ENCODE assay signal across 20 cellular contexts in genomic region chr16:871562-872330, GRCh38.
A peak's percentile ranks its signal among the peaks of the same experiment; 100 is the strongest.
DNase-seq lines count a peak whose midpoint lies in the region; ATAC-seq and TF ChIP-seq lines count a peak whose summit lies in the region.
"Had no signal": no experiment of that assay in that cellular context is flagged by ENCODE, and none has a peak within 500 bp of the region (broad histone marks: within the 10 kb centered on the region; RNA-seq: fewer than 3 reads in every experiment).

No MANE protein-coding gene starts in this region.

- H3K36me3 ChIP-seq in right atrium auricular region: no peaks in the 10 kb centered on the region
- H3K36me3 ChIP-seq in HUES6 (ENCODE audit: control insufficient read depth, insufficient read depth, low read length): no peaks in the 10 kb centered on the region
- no peaks in the 10 kb centered on the region for H3K36me3 ChIP-seq in osteoblast (ENCODE audit: insufficient read depth, low read length)
- H3K36me3 ChIP-seq: SJSA1 had no signal

- H3K79me2 ChIP-seq in osteoblast (ENCODE audit: insufficient read depth, low read length): no peaks in the 10 kb centered on the region

- no peaks in the 10 kb centered on the region for H3K27me3 ChIP-seq in right atrium auricular region
- no peaks in the 10 kb centered on the region for H3K27me3 ChIP-seq in HUES6 (ENCODE audit: control insufficient read depth, insufficient read depth, low read length)
- H3K27me3 ChIP-seq in osteoblast (ENCODE audit: insufficient read depth, low read length): no peaks in the 10 kb centered on the region
- H3K27me3 ChIP-seq: Peyer's patch, SJSA1 had no signal

- no peaks in the 10 kb centered on the region for H3K4me1 ChIP-seq in right atrium auricular region
- no peaks in the 10 kb centered on the region for H3K4me1 ChIP-seq in HUES6 (ENCODE audit: control insufficient read depth, insufficient read depth, low read length)
- no peaks in the 10 kb centered on the region for H3K4me1 ChIP-seq in osteoblast (ENCODE audit: insufficient read depth, low read length)
- H3K4me1 ChIP-seq: Peyer's patch, SJSA1 had no signal

- DNase-seq in Right ventricle myocardium inferior (ENCODE audit: missing footprints) (peak; percentile 50), right atrium auricular region (ENCODE audit: low spot score) (no peak), left ventricle myocardium superior (peak; percentile 23), osteoblast (ENCODE audit: insufficient read length, low spot score, missing footprints) (peak; percentile 64), LoVo (ENCODE audit: low spot score) (no peak), globus pallidus (ENCODE audit: low spot score) (no peak)
- DNase-seq: CD4-positive, CD25-positive, alpha-beta regulatory T cell; DMS79; MM.1S; NCI-H1048; NCI-H1436; NCI-H187 treated with DMSO at 0.1 percent for 48 hours; NCI-H226; NCI-H510A treated with DMSO at 0.1 percent for 48 hours; NCI-H774; Peyer's patch had no signal

- peaks cover 2% of the 10 kb centered on the region for H4K20me1 ChIP-seq in osteoblast (ENCODE audit: insufficient read depth, low read length)

- H3K27ac ChIP-seq in right atrium auricular region (no peak overlapping the region), HUES6 (ENCODE audit: low read depth, low read length) (no peak overlapping the region), osteoblast (ENCODE audit: low read depth, low read length) (no peak overlapping the region)
- H3K27ac ChIP-seq: Peyer's patch, SJSA1 had no signal

- H3K4me2 ChIP-seq in osteoblast (ENCODE audit: insufficient read depth, low read length): no peak overlapping the region

- H3K9ac ChIP-seq in HUES6 (ENCODE audit: low read length): peak overlapping the region; percentile 11

- H2AFZ ChIP-seq in osteoblast (ENCODE audit: low read length): no peak overlapping the region

- TF ChIP-seq CTCF in right atrium auricular region (IDR thresholded peaks at IDR 0.05) (no peak), osteoblast (IDR thresholded peaks at IDR 0.05; ENCODE audit: extremely low read depth, low read depth, low read length) (no peak)

- no peak overlapping the region for H3K4me3 ChIP-seq in right atrium auricular region
- no peak overlapping the region for H3K4me3 ChIP-seq in HUES6 (ENCODE audit: low read depth, low read length)
- H3K4me3 ChIP-seq in osteoblast (ENCODE audit: insufficient read depth, low read length): no peak overlapping the region
- H3K4me3 ChIP-seq: K562, Peyer's patch, SJSA1 had no signal

- no peak for ATAC-seq in Right ventricle myocardium inferior
- ATAC-seq in left ventricle myocardium superior: no peak
- no peak for ATAC-seq in HG02938 (IDR thresholded peaks at IDR 0.05; ENCODE audit: unreplicated experiment)
- ATAC-seq: K562 had no signal

- no peaks in the 10 kb centered on the region for H3K9me3 ChIP-seq in right atrium auricular region
- H3K9me3 ChIP-seq in HUES6 (ENCODE audit: control insufficient read depth, insufficient read depth, low read depth, low read length): no peaks in the 10 kb centered on the region
- no peaks in the 10 kb centered on the region for H3K9me3 ChIP-seq in osteoblast (ENCODE audit: low read depth, low read length)
- H3K9me3 ChIP-seq: Peyer's patch, SJSA1 had no signal

- intact Hi-C loops in Right ventricle myocardium inferior (cut with DNase I): no loop called here
- intact Hi-C loops in left ventricle myocardium superior (cut with micrococcal nuclease): no loop called here

Comparison
In these comparisons a context has a peak if more than half of its experiments do, and no peak if none do; other contexts are left out.
1. DNase-seq: peak in Right ventricle myocardium inferior (single experiment), left ventricle myocardium superior (single experiment) and osteoblast (single experiment); none in right atrium auricular region (single experiment), LoVo (single experiment) and globus pallidus (single experiment).